Comparison of ENCODE assay signal across 11 cellular contexts in genomic region chr12:68497702-68498101, GRCh38.
DNase-seq lines count a peak whose midpoint lies in the region; ATAC-seq and TF ChIP-seq lines count a peak whose summit lies in the region.
"Had no signal": no experiment of that assay in that cellular context is flagged by ENCODE, and none has a peak within 500 bp of the region (broad histone marks: within the 10 kb centered on the region; RNA-seq: fewer than 3 reads in every experiment).

No MANE protein-coding gene starts in this region.

- peak; percentile 26 for DNase-seq in AG04450 (ENCODE audit: low read depth, low spot score)
- peak; percentile 80 for DNase-seq in HS-5 (ENCODE audit: low read depth)
- no peak for DNase-seq in activated CD8-positive, alpha-beta T cell treated with anti-CD3 and anti-CD28 coated beads, Interleukin-2, amount 10 ng/mL, durations not matched to agents 7 days and 5 days
- peak; percentile 26 to 47 (median 27) for DNase-seq in immature natural killer cell
- DNase-seq in gastrocnemius medialis, result no peak
- no peak for DNase-seq in DMS153 treated with DMSO at 0.1 percent for 48 hours (lab: John Stamatoyannopoulos, UW; ENCODE audit: unreplicated experiment)
- DNase-seq in GF-D8 (lab: John Stamatoyannopoulos, UW), result no peak
- DNase-seq: DMS 273 treated with DMSO at 0.1 percent for 48 hours, KBM-7 had no signal

- intact Hi-C loops in gastrocnemius medialis (cut with DNase I; ENCODE audit: low total_unique reads), result loop anchor here (5.0 kb wide), 1 partner anchor 140 kb away; no protein-coding TSS in a partner anchor

- H3K27me3 ChIP-seq in AG04450 (ENCODE audit: control insufficient read depth, insufficient read depth, low read length) (no peaks in the 10 kb centered on the region), gastrocnemius medialis (no peaks in the 10 kb centered on the region)
- H3K27me3 ChIP-seq: neural progenitor cell had no signal

- no peaks in the 10 kb centered on the region for H3K36me3 Mint-ChIP-seq in activated CD8-positive, alpha-beta T cell treated with anti-CD3 and anti-CD28 coated beads, Interleukin-2, amount 10 ng/mL, durations not matched to agents 7 days and 5 days (ENCODE audit: low read depth)
- no peaks in the 10 kb centered on the region for H3K36me3 Mint-ChIP-seq in immature natural killer cell
- H3K36me3 Mint-ChIP-seq: neural progenitor cell had no signal

- no peaks in the 10 kb centered on the region for H3K9me3 Mint-ChIP-seq in activated CD8-positive, alpha-beta T cell treated with anti-CD3 and anti-CD28 coated beads, Interleukin-2, amount 10 ng/mL, durations not matched to agents 7 days and 5 days (ENCODE audit: insufficient read depth)
- H3K9me3 Mint-ChIP-seq in immature natural killer cell, result peaks cover 0 to 3% (median 0%) of the 10 kb centered on the region in 6 donors
- H3K9me3 Mint-ChIP-seq: neural progenitor cell had no signal

- H3K27me3 Mint-ChIP-seq in activated CD8-positive, alpha-beta T cell treated with anti-CD3 and anti-CD28 coated beads, Interleukin-2, amount 10 ng/mL, durations not matched to agents 7 days and 5 days (ENCODE audit: low read depth), result no peaks in the 10 kb centered on the region
- no peaks in the 10 kb centered on the region for H3K27me3 Mint-ChIP-seq in immature natural killer cell (ENCODE audit: low read depth in 3 of 3)

- in situ Hi-C loops in gastrocnemius medialis (cut with MboI; ENCODE audit: low sequenced_read_pairs in 4 of 4), result no loop called here

- TF ChIP-seq CTCF in AG04450 (IDR thresholded peaks at IDR 0.05; ENCODE audit: low read depth, low read length) (no peak), gastrocnemius medialis (IDR thresholded peaks at IDR 0.05 in 4 of 5, conservative IDR thresholded peaks at IDR 0.05 in 1 of 5) (no peak)

- CTCF ChIA-PET in AG04450 (lab: Charles Lee), result no interaction called here
- CTCF ChIA-PET in activated CD8-positive, alpha-beta T cell treated with anti-CD3 and anti-CD28 coated beads, Interleukin-2, amount 10 ng/mL, durations not matched to agents 7 days and 5 days (lab: Charles Lee), result interaction anchor here (0.7 to 1.8 kb wide), 6 partner anchors 9 to 138 kb away, joined by 3 to 5 read pairs (median 4); no protein-coding TSS in a partner anchor

- POLR2A ChIA-PET in AG04450 (lab: Yijun Ruan, JAX), result interaction anchor here (1.2 to 1.5 kb wide), 2 partner anchors 62 to 113 kb away, joined by 3 to 4 read pairs; partner anchors contain the start of gene RAP1B
- POLR2A ChIA-PET in activated CD8-positive, alpha-beta T cell treated with anti-CD3 and anti-CD28 coated beads, Interleukin-2, amount 10 ng/mL, durations not matched to agents 7 days and 5 days (lab: Charles Lee), result interaction anchor here (1.0 to 1.4 kb wide), 2 partner anchors 15 to 113 kb away, joined by 5 to 10 read pairs; partner anchors contain the start of gene RAP1B

- no peak for TF ChIP-seq POLR2A in gastrocnemius medialis (IDR thresholded peaks at IDR 0.05)

- H3K27ac Mint-ChIP-seq in activated CD8-positive, alpha-beta T cell treated with anti-CD3 and anti-CD28 coated beads, Interleukin-2, amount 10 ng/mL, durations not matched to agents 7 days and 5 days, result no peak overlapping the region
- H3K27ac Mint-ChIP-seq in immature natural killer cell, result peak overlapping the region; percentile 65 to 92 (median 80)
- H3K27ac Mint-ChIP-seq: neural progenitor cell had no signal

- H3K27ac ChIP-seq in AG04450 (ENCODE audit: low read depth, low read length), result no peak overlapping the region
- H3K27ac ChIP-seq in gastrocnemius medialis, result no peak overlapping the region
- H3K27ac ChIP-seq: neural progenitor cell had no signal

- no peaks in the 10 kb centered on the region for H3K36me3 ChIP-seq in gastrocnemius medialis
- H3K36me3 ChIP-seq: neural progenitor cell had no signal

- H3K9me3 ChIP-seq in AG04450 (ENCODE audit: control insufficient read depth, insufficient read depth, low read length) (no peaks in the 10 kb centered on the region), gastrocnemius medialis (no peaks in the 10 kb centered on the region)

- H3K4me3 Mint-ChIP-seq in activated CD8-positive, alpha-beta T cell treated with anti-CD3 and anti-CD28 coated beads, Interleukin-2, amount 10 ng/mL, durations not matched to agents 7 days and 5 days, result no peak overlapping the region
- H3K4me3 Mint-ChIP-seq in immature natural killer cell, result peak overlapping the region in 4 of 5 donors; percentile 46 to 81 (median 67)
- H3K4me3 Mint-ChIP-seq: neural progenitor cell had no signal

- H3K4me1 ChIP-seq in gastrocnemius medialis, result peaks cover 4 to 6% of the 10 kb centered on the region in 2 donors
- H3K4me1 ChIP-seq: neural progenitor cell had no signal

- H3K4me3 ChIP-seq in AG04450 (ENCODE audit: low read depth, low read length), result no peak overlapping the region
- H3K4me3 ChIP-seq in gastrocnemius medialis, result no peak overlapping the region
- H3K4me3 ChIP-seq: neural progenitor cell had no signal

- peaks cover 16% of the 10 kb centered on the region for H3K4me1 Mint-ChIP-seq in activated CD8-positive, alpha-beta T cell treated with anti-CD3 and anti-CD28 coated beads, Interleukin-2, amount 10 ng/mL, durations not matched to agents 7 days and 5 days (ENCODE audit: low read depth)
- peaks cover 36 to 52% of the 10 kb centered on the region in 2 donors for H3K4me1 Mint-ChIP-seq in immature natural killer cell

- peak; percentile 55 for ATAC-seq in activated CD8-positive, alpha-beta T cell treated with anti-CD3 and anti-CD28 coated beads, Interleukin-2, amount 10 ng/mL, durations not matched to agents 7 days and 5 days
- ATAC-seq in gastrocnemius medialis (no peak), GM21717 (IDR thresholded peaks at IDR 0.05; ENCODE audit: unreplicated experiment) (no peak)

Comparison
In these comparisons a context has a peak if more than half of its experiments do, and no peak if none do; other contexts are left out.
1. DNase-seq: peak in AG04450 (single experiment), HS-5 (single experiment) and immature natural killer cell (3 of 3); none in activated CD8-positive, alpha-beta T cell treated with anti-CD3 and anti-CD28 coated beads, Interleukin-2, amount 10 ng/mL, durations not matched to agents 7 days and 5 days (single experiment), gastrocnemius medialis (0 of 2), DMS153 treated with DMSO at 0.1 percent for 48 hours (single experiment) and GF-D8 (single experiment).